In the genomic region with DNA sequence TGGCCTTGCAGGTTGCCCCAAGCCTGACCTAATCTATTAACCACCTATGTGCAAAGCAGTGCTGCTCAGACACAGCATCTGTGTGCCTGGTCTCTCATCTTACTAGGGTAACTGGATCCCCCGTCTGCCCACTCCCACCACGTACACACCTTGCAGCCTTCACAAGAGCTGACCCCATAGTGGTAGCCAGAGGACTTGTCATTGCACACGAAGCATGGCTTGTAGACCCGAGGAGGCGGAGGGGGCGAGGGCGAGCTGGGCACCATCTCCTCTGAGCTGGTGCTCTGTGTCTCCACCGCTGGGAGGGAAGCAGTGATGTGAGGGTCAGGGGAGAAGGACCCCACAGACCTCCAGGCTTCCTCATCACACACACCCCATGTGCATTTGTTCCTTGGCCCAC, we compare ENCODE assay signal across 8 cellular contexts. TPM values are rescaled to one million over a fixed set of nuclear protein-coding genes. Genes with fewer than 3 reads are reported as not detected.
DNase-seq lines count a peak whose midpoint lies in the region; ATAC-seq and TF ChIP-seq lines count a peak whose summit lies in the region.
"Had no signal": no experiment of that assay in that cellular context is flagged by ENCODE, and none has a peak within 500 bp of the region (broad histone marks: within the 10 kb centered on the region; RNA-seq: fewer than 3 reads in every experiment).

No MANE protein-coding gene starts in this region.

- CTCF ChIA-PET in RWPE1 (lab: Yijun Ruan, JAX) = interaction anchor here (1.1 to 2.6 kb wide), 3 partner anchors 11 to 73 kb away, joined by 7 to 26 read pairs (median 13); a partner anchor contains a TSS

- no peak for TF ChIP-seq EP300 in sigmoid colon (IDR thresholded peaks at IDR 0.05)

- H3K4me1 ChIP-seq in effector memory CD4-positive, alpha-beta T cell (ENCODE audit: control insufficient read depth, insufficient read depth, low read length, poor library complexity, severe bottlenecking) = peaks cover 35% of the 10 kb centered on the region
- H3K4me1 ChIP-seq in sigmoid colon (peaks cover 0 to 53% (median 46%) of the 10 kb centered on the region in 4 donors), body of pancreas (peaks cover 31% of the 10 kb centered on the region)

- ATAC-seq in body of pancreas = no peak
- ATAC-seq: left colon had no signal

- no peaks in the 10 kb centered on the region for H3K9me3 ChIP-seq in effector memory CD4-positive, alpha-beta T cell (ENCODE audit: control insufficient read depth, low read length)
- H3K9me3 ChIP-seq in sigmoid colon (no peaks in the 10 kb centered on the region), body of pancreas (no peaks in the 10 kb centered on the region)

- H3K4me3 ChIP-seq in effector memory CD4-positive, alpha-beta T cell (ENCODE audit: insufficient read depth, low read depth, low read length, poor library complexity, severe bottlenecking) = no peak overlapping the region
- no peak overlapping the region for H3K4me3 ChIP-seq in sigmoid colon
- no peak overlapping the region for H3K4me3 ChIP-seq in body of pancreas

- no peak for TF ChIP-seq CTCF in RWPE1 (conservative IDR thresholded peaks at IDR 0.05; ENCODE audit: low read depth)
- TF ChIP-seq CTCF in sigmoid colon (IDR thresholded peaks at IDR 0.05) = no peak
- no peak for TF ChIP-seq CTCF in body of pancreas (IDR thresholded peaks at IDR 0.05)

- intact Hi-C loops in sigmoid colon (cut with DNase I) (no loop called here), body of pancreas (cut with DNase I) (no loop called here)

- POLR2A ChIA-PET in RWPE1 (lab: Yijun Ruan, JAX; ENCODE audit: low non-redundant PET) = interaction anchor here (0.5 kb wide), 1 partner anchor 28 kb away, joined by 5 read pairs; no protein-coding TSS in a partner anchor

- H3K36me3 ChIP-seq in effector memory CD4-positive, alpha-beta T cell (ENCODE audit: control insufficient read depth, insufficient read depth, low read length) = peaks cover 51% of the 10 kb centered on the region
- H3K36me3 ChIP-seq in sigmoid colon = peaks cover 41 to 51% (median 45%) of the 10 kb centered on the region in 4 donors
- peaks cover 0 to 6% of the 10 kb centered on the region in 2 donors for H3K36me3 ChIP-seq in body of pancreas (replicated peaks in 1 of 2; ENCODE audit: insufficient read depth in 1 of 2, low read depth in 2 of 2)

- WGBS in sigmoid colon, 2 donors = 91 to 93% methylated on average over 8 of the region's 8 CpGs
- 59 to 79% methylated on average over 3 to 8 of the region's 8 CpGs for WGBS in body of pancreas, 2 donors

- DNase-seq in RWPE1 (ENCODE audit: low spot score) (no peak), sigmoid colon (no peak), body of pancreas (no peak), NK-92 (lab: John Stamatoyannopoulos, UW; ENCODE audit: unreplicated experiment) (no peak)
- no peak for DNase-seq in effector memory CD4-positive, alpha-beta T cell
- DNase-seq: left colon, NCI-H524 had no signal

- H3K27ac ChIP-seq in RWPE1 (peak overlapping the region; percentile 99), sigmoid colon (peak overlapping the region; percentile 1 to 95 (median 28)), body of pancreas (no peak overlapping the region)
- H3K27ac ChIP-seq in effector memory CD4-positive, alpha-beta T cell (ENCODE audit: insufficient read depth, low read length, poor library complexity, severe bottlenecking) = peak overlapping the region; percentile 87
- H3K27ac ChIP-seq: HL-60 had no signal

- H3K27me3 ChIP-seq in effector memory CD4-positive, alpha-beta T cell (replicated peaks; ENCODE audit: control insufficient read depth, insufficient read depth, low read length, poor library complexity, severe bottlenecking) = no peaks in the 10 kb centered on the region
- H3K27me3 ChIP-seq in sigmoid colon (no peaks in the 10 kb centered on the region), body of pancreas (no peaks in the 10 kb centered on the region)

- TF ChIP-seq POLR2A in sigmoid colon (IDR thresholded peaks at IDR 0.05) = no peak
- no peak for TF ChIP-seq POLR2A in body of pancreas (IDR thresholded peaks at IDR 0.05)

RNA-seq across cellular contexts. Expression of a gene that starts 8.4 kb away (rescaled TPM):
- total RNA-seq in sigmoid colon (1 to 10 TPM in 3 of 4 donors, under 1 TPM in 1; 0.95 to 2.9 (median 1.3) TPM), body of pancreas (1 to 10 TPM; 2.3 to 4.9 TPM)
- polyA plus RNA-seq in sigmoid colon = 10 to 100 TPM in 2 of 3 donors, 1 to 10 TPM in 1; 3.6 to 19.9 (median 13.5) TPM

RNA-seq across cellular contexts. Expression of a gene that starts 16.5 kb away (rescaled TPM):
- total RNA-seq in sigmoid colon = 10 to 100 TPM in 3 of 4 donors, 1 to 10 TPM in 1; 9.9 to 17.2 (median 15.4) TPM
- 10 to 100 TPM in 1 of 3 donors, 1 to 10 TPM in 2; 3.2 to 10.3 (median 6.0) TPM for polyA plus RNA-seq in sigmoid colon
- 10 to 100 TPM in 1 of 2 donors, 1 to 10 TPM in 1; 9.2 to 11.7 TPM for total RNA-seq in body of pancreas

RNA-seq across cellular contexts. Expression of a gene that starts 34.8 kb away (rescaled TPM):
- total RNA-seq in sigmoid colon = 10 to 100 TPM; 18.6 to 51.0 (median 26.0) TPM
- polyA plus RNA-seq in sigmoid colon = 10 to 100 TPM in 1 of 3 donors, 1 to 10 TPM in 2; 1.2 to 25.8 (median 1.8) TPM
- total RNA-seq in body of pancreas = 10 to 100 TPM; 31.4 to 64.3 TPM

RNA-seq across cellular contexts. Expression of a gene that starts 35.0 kb away (rescaled TPM):
- total RNA-seq in sigmoid colon (10 to 100 TPM; 10.3 to 16.6 (median 15.8) TPM), body of pancreas (10 to 100 TPM; 10.1 to 21.4 TPM)
- polyA plus RNA-seq in sigmoid colon = 10 to 100 TPM in 1 of 3 donors, 1 to 10 TPM in 2; 2.3 to 12.0 (median 2.4) TPM

RNA-seq across cellular contexts. Expression of a gene that starts 52.6 kb away (rescaled TPM):
- total RNA-seq in sigmoid colon = 1 to 10 TPM in 1 of 4 donors, under 1 TPM in 3; under 0.01 to 1.9 (median 0.22) TPM
- polyA plus RNA-seq in sigmoid colon = 1 to 10 TPM; 4.2 to 7.6 (median 5.5) TPM
- total RNA-seq in body of pancreas = not detected

Comparison
In these comparisons a context has a peak if more than half of its experiments do, and no peak if none do; other contexts are left out.
1. H3K27ac ChIP-seq: peak in RWPE1 (single experiment), effector memory CD4-positive, alpha-beta T cell (single experiment) and sigmoid colon (4 of 4); none in body of pancreas (0 of 4).